Comparison of ENCODE assay signal across 1 cellular context in genomic region chr4:61298178-61298740, GRCh38.
TF ChIP-seq lines count a peak whose summit lies in the region.

No MANE protein-coding gene starts in this region.

TF ChIP-seq in H1, 55 proteins besides CTCF, POLR2A, EP300 and RAD21:
- TF ChIP-seq PHF8 (conservative IDR thresholded peaks at IDR 0.05; ENCODE audit: low read depth, low read length) (no peak), TEAD4 (IDR thresholded peaks at IDR 0.05; ENCODE audit: low read depth, low read length) (0 out of 2 replicates have a peak, but pooled peaks have one; percentile 43), CTBP2 (IDR thresholded peaks at IDR 0.05; ENCODE audit: borderline replicate concordance, insufficient read depth, insufficient read length, low read length) (no peak), CEBPB (IDR thresholded peaks at IDR 0.05; ENCODE audit: low read depth, low read length) (peak; percentile 54)
